In the genomic region with DNA sequence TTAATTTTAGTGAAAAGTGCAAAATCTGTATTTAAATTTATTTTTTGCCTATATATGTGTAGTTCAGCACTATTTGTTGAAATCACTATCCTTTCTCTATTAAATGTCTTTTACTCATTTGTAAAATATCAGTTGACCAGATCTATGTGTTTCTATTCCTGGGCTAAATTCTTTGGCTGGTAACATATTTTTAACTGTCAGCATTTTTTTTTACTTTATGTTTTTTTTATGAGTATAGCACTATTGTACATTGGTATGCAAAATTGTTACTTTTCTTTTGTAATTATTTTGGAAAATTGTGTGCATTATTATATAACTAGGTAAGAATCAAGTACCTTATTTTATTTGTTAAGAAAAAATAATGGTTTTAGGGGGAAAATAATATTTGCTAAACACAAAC, we compare ENCODE assay signal across 22 cellular contexts.
DNase-seq lines count a peak whose midpoint lies in the region; ATAC-seq, FAIRE-seq and TF ChIP-seq lines count a peak whose summit lies in the region.
"Had no signal": no experiment of that assay in that cellular context is flagged by ENCODE, and none has a peak within 500 bp of the region (broad histone marks: within the 10 kb centered on the region; RNA-seq: fewer than 3 reads in every experiment).

No MANE protein-coding gene starts in this region.

- H3K4ac ChIP-seq in IMR-90 (ENCODE audit: low read depth, low read length) = no peak overlapping the region

- H2BK120ac ChIP-seq in IMR-90 (ENCODE audit: low read depth, low read length) = no peak overlapping the region

- in situ Hi-C loops in IMR-90 (cut with MboI; ENCODE audit: low sequenced_read_pairs) (no loop called here), K562 (cut with MboI) (no loop called here)

- H2AK9ac ChIP-seq in IMR-90 (replicated peaks; ENCODE audit: low read depth, low read length, poor library complexity) = no peak overlapping the region

- no peaks in the 10 kb centered on the region for H3K4me1 ChIP-seq in A549
- no peaks in the 10 kb centered on the region for H3K4me1 ChIP-seq in IMR-90 (ENCODE audit: control insufficient read depth, insufficient read depth, low read length)
- no peaks in the 10 kb centered on the region for H3K4me1 ChIP-seq in K562 (replicated peaks in 1 of 2; ENCODE audit: control insufficient read depth in 2 of 2, insufficient read depth in 2 of 2, low read length in 2 of 2)
- H3K4me1 ChIP-seq: BLaER1 treated with 17β-estradiol and CSF1 and Interleukin-3, amounts not matched to agents 10 nM and 100 nM; Caco-2 had no signal

- POLR2A ChIA-PET in A549 (lab: Yijun Ruan, JAX) = no interaction called here
- POLR2A ChIA-PET in IMR-90 (lab: Charles Lee; ENCODE audit: unreplicated experiment) = no interaction called here
- POLR2A ChIA-PET in K562 (lab: Yijun Ruan, JAX) = no interaction called here

- no peak overlapping the region for H2AK5ac ChIP-seq in IMR-90 (ENCODE audit: low read depth, low read length)

- intact Hi-C loops in IMR-90 (cut with micrococcal nuclease) = no loop called here
- intact Hi-C loops in K562 (cut with micrococcal nuclease) = no loop called here
- intact Hi-C loops in Right ventricle myocardium superior (cut with DNase I) = no loop called here

- BruUV-seq in IMR-90 (replicated peaks; lab: Mats Ljungman, UMichigan) (no TSS peak), K562 (replicated peaks; lab: Mats Ljungman, UMichigan) (no TSS peak)

- no peak overlapping the region for H2AFZ ChIP-seq in IMR-90 (replicated peaks; ENCODE audit: low read length, poor library complexity)
- H2AFZ ChIP-seq in K562 (ENCODE audit: low read depth, low read length) = no peak overlapping the region

- FAIRE-seq in A549 (lab: Jason Lieb, UNC) = no peak
- FAIRE-seq in K562 (lab: Jason Lieb, UNC) = no peak
- FAIRE-seq in islet of Langerhans (lab: Jason Lieb, UNC) = peak; percentile 30
- FAIRE-seq: D721Med, G401.6, GM12891, GM19239 had no signal

- peaks cover 81% of the 10 kb centered on the region for H3K79me2 ChIP-seq in K562 (ENCODE audit: control insufficient read depth, insufficient read depth, low read length)

- H3K27me3 ChIP-seq in IMR-90 (ENCODE audit: control insufficient read depth, insufficient read depth, low read length) = no peaks in the 10 kb centered on the region
- no peaks in the 10 kb centered on the region for H3K27me3 ChIP-seq in K562 (ENCODE audit: control insufficient read depth in 2 of 2, insufficient read depth in 2 of 2, low read length in 2 of 2)
- H3K27me3 ChIP-seq: BLaER1 treated with 17β-estradiol and CSF1 and Interleukin-3, amounts not matched to agents 10 nM and 100 nM had no signal

- no peak overlapping the region for H3K56ac ChIP-seq in IMR-90 (ENCODE audit: extremely low read depth, insufficient read depth, low read length)

- no peak overlapping the region for H4K91ac ChIP-seq in IMR-90 (ENCODE audit: insufficient read depth, low read depth, low read length)

- H3K79me1 ChIP-seq in IMR-90 (ENCODE audit: low read depth in 1 of 2, low read length in 2 of 2) = no peaks in the 10 kb centered on the region

- DNase-seq in A549 (ENCODE audit: low read depth in 1 of 2, low spot score in 1 of 2) = no peak
- no peak for DNase-seq in IMR-90
- DNase-seq in K562 (ENCODE audit: extremely low read depth in 1 of 4, low spot score in 3 of 4) = no peak
- no peak for DNase-seq in NCI-H1105 treated with DMSO at 0.1 percent for 48 hours (lab: John Stamatoyannopoulos, UW)
- DNase-seq in stimulated activated CD4-positive, alpha-beta T cell treated with anti-CD3 and anti-CD28 coated beads, Interleukin-12 subunit alpha, Interleukin-12 subunit beta, amount 100 ng/mL, for 4 hours = no peak
- DNase-seq in kidney tubule cell (ENCODE audit: low spot score) = no peak
- DNase-seq in Right ventricle myocardium superior = no peak
- DNase-seq: 8988T; AML-193; Caco-2; Calu3; CD4-positive, alpha-beta T cell; CD8-positive, alpha-beta T cell; DMS79 treated with DMSO at 0.1 percent for 48 hours; GF-D8 had no signal

- H2BK5ac ChIP-seq in IMR-90 (ENCODE audit: low read depth, low read length, poor library complexity, severe bottlenecking) = no peak overlapping the region

- no peaks in the 10 kb centered on the region for H4K20me1 ChIP-seq in IMR-90 (ENCODE audit: insufficient read depth, low read length)
- H4K20me1 ChIP-seq in K562 (replicated peaks; ENCODE audit: control insufficient read depth, insufficient read depth, low read length) = no peaks in the 10 kb centered on the region
- H4K20me1 ChIP-seq: BLaER1 treated with 17β-estradiol and CSF1 and Interleukin-3, amounts not matched to agents 10 nM and 100 nM had no signal

- TF ChIP-seq CTCF in A549 (IDR thresholded peaks at IDR 0.05) = no peak
- TF ChIP-seq CTCF in IMR-90 (conservative IDR thresholded peaks at IDR 0.05; ENCODE audit: low read depth, low read length) = no peak
- no peak for TF ChIP-seq CTCF in K562 (IDR thresholded peaks at IDR 0.05 in 2 of 3, conservative IDR thresholded peaks at IDR 0.05 in 1 of 3; ENCODE audit: insufficient read depth in 2 of 3, low read depth in 1 of 3, low read length in 3 of 3)

- H3K18ac ChIP-seq in IMR-90 (ENCODE audit: low read depth, low read length) = no peak overlapping the region

- CTCF ChIA-PET in A549 (lab: Yijun Ruan, JAX) (no interaction called here), IMR-90 (lab: Yijun Ruan, JAX) (no interaction called here), K562 (lab: Yijun Ruan, JAX; ENCODE audit: low intra/inter-chr PET ratio) (no interaction called here)

- H3K9me1 ChIP-seq in IMR-90 (ENCODE audit: insufficient read depth, low read length) (no peaks in the 10 kb centered on the region), K562 (ENCODE audit: control insufficient read depth, insufficient read depth, low read length) (no peaks in the 10 kb centered on the region)

- ATAC-seq in A549 (no peak), IMR-90 (ENCODE audit: low read depth) (no peak), K562 (no peak), Right ventricle myocardium superior (ENCODE audit: poor library complexity) (no peak)
- ATAC-seq: CD8-positive, alpha-beta T cell had no signal

- no peak overlapping the region for H4K8ac ChIP-seq in IMR-90 (ENCODE audit: low read depth in 2 of 2, low read length in 2 of 2)

- H3K23ac ChIP-seq in IMR-90 (ENCODE audit: low read depth, low read length) = no peak overlapping the region

- H3K27ac ChIP-seq in A549 = no peak overlapping the region
- H3K27ac ChIP-seq in IMR-90 (ENCODE audit: insufficient read depth, low read length) = no peak overlapping the region
- no peak overlapping the region for H3K27ac ChIP-seq in K562 (ENCODE audit: extremely low read depth, low read depth, low read length)
- H3K27ac ChIP-seq: BLaER1 treated with 17β-estradiol and CSF1 and Interleukin-3, amounts not matched to agents 10 nM and 100 nM; C4-2B had no signal

- no peak overlapping the region for H3K4me2 ChIP-seq in A549
- H3K4me2 ChIP-seq in IMR-90 (ENCODE audit: low read depth, low read length) = no peak overlapping the region
- no peak overlapping the region for H3K4me2 ChIP-seq in K562 (ENCODE audit: insufficient read depth, low read length)
- H3K4me2 ChIP-seq: BLaER1 treated with 17β-estradiol and CSF1 and Interleukin-3, amounts not matched to agents 10 nM and 100 nM had no signal

- H4K5ac ChIP-seq in IMR-90 (ENCODE audit: low read depth, low read length) = no peak overlapping the region

- no peak for TF ChIP-seq RAD21 in A549 (conservative IDR thresholded peaks at IDR 0.05 in 1 of 2, IDR thresholded peaks at IDR 0.05 in 1 of 2)
- TF ChIP-seq RAD21 in IMR-90 (IDR thresholded peaks at IDR 0.05; ENCODE audit: low read length) = no peak
- no peak for TF ChIP-seq RAD21 in K562 (CRISPR knock-in tag; conservative IDR thresholded peaks at IDR 0.05 in 1 of 2, IDR thresholded peaks at IDR 0.05 in 1 of 2)

- H2BK15ac ChIP-seq in IMR-90 (ENCODE audit: low read depth, low read length) = no peak overlapping the region

- no peak for TF ChIP-seq POLR2A in A549 (IDR thresholded peaks at IDR 0.05; ENCODE audit: low read length)
- no peak for TF ChIP-seq POLR2A in IMR-90 (IDR thresholded peaks at IDR 0.05; ENCODE audit: low read depth, low read length)
- TF ChIP-seq POLR2A in K562 (conservative IDR thresholded peaks at IDR 0.05) = no peak

- no peaks in the 10 kb centered on the region for H3K36me3 ChIP-seq in IMR-90 (ENCODE audit: control insufficient read depth, insufficient read depth, low read length)
- H3K36me3 ChIP-seq in K562 (ENCODE audit: control insufficient read depth, insufficient read depth, low read length) = peaks cover 13% of the 10 kb centered on the region; the same call in 1 of the 3 replicates
- H3K36me3 ChIP-seq: BLaER1 treated with 17β-estradiol and CSF1 and Interleukin-3, amounts not matched to agents 10 nM and 100 nM had no signal

- H3K9ac ChIP-seq in IMR-90 (ENCODE audit: low read depth, low read length) = no peak overlapping the region
- H3K9ac ChIP-seq in K562 (ENCODE audit: insufficient read depth in 1 of 2, low read depth in 2 of 2, low read length in 2 of 2) = no peak overlapping the region
- H3K9ac ChIP-seq: BLaER1 treated with 17β-estradiol and CSF1 and Interleukin-3, amounts not matched to agents 10 nM and 100 nM had no signal

- TF ChIP-seq EP300 in A549 (IDR thresholded peaks at IDR 0.05) (no peak), K562 (IDR thresholded peaks at IDR 0.05; ENCODE audit: low read length) (no peak)

- H3K4me3 ChIP-seq in A549 (no peak overlapping the region), IMR-90 (ENCODE audit: insufficient read depth, low read depth, low read length) (no peak overlapping the region), K562 (no peak overlapping the region)
- H3K4me3 ChIP-seq: BLaER1 treated with 17β-estradiol and CSF1 and Interleukin-3, amounts not matched to agents 10 nM and 100 nM had no signal

- no peak overlapping the region for H3K14ac ChIP-seq in IMR-90 (replicated peaks; ENCODE audit: low read depth, low read length)

- H2BK20ac ChIP-seq in IMR-90 (ENCODE audit: low read depth, low read length) = no peak overlapping the region

- dilution Hi-C loops in IMR-90 (cut with HindIII; ENCODE audit: low sequenced_read_pairs, unreplicated experiment) = no loop called here

- H3K9me3 ChIP-seq in A549 (no peaks in the 10 kb centered on the region), IMR-90 (ENCODE audit: control insufficient read depth, insufficient read depth, low read length) (no peaks in the 10 kb centered on the region), K562 (replicated peaks; ENCODE audit: control insufficient read depth, insufficient read depth, low read depth, low read length) (peaks cover 8% of the 10 kb centered on the region; the same call in 1 of the 2 replicates)
- H3K9me3 ChIP-seq: Caco-2 had no signal

TF ChIP-seq in A549, 52 proteins besides CTCF, POLR2A, EP300 and RAD21:
- TF ChIP-seq ZNF302 (CRISPR knock-in tag; IDR thresholded peaks at IDR 0.05) = no peak
- peak; percentile 40 for TF ChIP-seq MAFK (IDR thresholded peaks at IDR 0.05; ENCODE audit: partially characterized antibody)

TF ChIP-seq in IMR-90, 13 proteins besides CTCF, POLR2A, EP300 and RAD21 (continues in another document):
- TF ChIP-seq SMC3 (IDR thresholded peaks at IDR 0.05; ENCODE audit: low read depth, low read length) (no peak), RCOR1 (IDR thresholded peaks at IDR 0.05; ENCODE audit: insufficient replicate concordance, low read length) (no peak)

TF ChIP-seq in K562, 482 proteins besides CTCF, POLR2A, EP300 and RAD21 (continues in another document):
- peak; percentile 93 for TF ChIP-seq C11orf30 (IDR thresholded peaks at IDR 0.05; ENCODE audit: low read depth)
- 0 out of 2 replicates have a peak, but pooled peaks have one; percentile 8 for TF ChIP-seq NCOR1 (IDR thresholded peaks at IDR 0.05)
- TF ChIP-seq MAFF (IDR thresholded peaks at IDR 0.05; ENCODE audit: low read length) = peak; percentile 74
- no peak for TF ChIP-seq CBFA2T3 (IDR thresholded peaks at IDR 0.05)
